Comparison of ENCODE assay signal across 22 cellular contexts in genomic region chr12:69851976-69852375, GRCh38. TPM values are rescaled to one million over a fixed set of nuclear protein-coding genes. Genes with fewer than 3 reads are reported as not detected.
"Had no signal": no experiment of that assay in that cellular context is flagged by ENCODE, and none has a peak within 500 bp of the region (broad histone marks: within the 10 kb centered on the region; RNA-seq: fewer than 3 reads in every experiment).

No MANE protein-coding gene starts in this region.

- H3K4me1 ChIP-seq: tibial artery had no signal

- H3K9me3 ChIP-seq: tibial artery had no signal

- H3K27ac ChIP-seq: tibial artery had no signal

- H3K4me3 ChIP-seq: tibial artery had no signal

- H3K36me3 ChIP-seq: tibial artery had no signal

- DNase-seq: activated CD4-positive, alpha-beta T cell treated with anti-CD3 and anti-CD28 coated beads, Interleukin-2, amount 50 U/mL, for 1 hour; activated CD4-positive, CD25-positive, alpha-beta regulatory T cell treated with anti-CD3 and anti-CD28 coated beads, Interleukin-2, amount 50 U/mL, for 72 hours; activated CD8-positive, alpha-beta memory T cell treated with anti-CD3 and anti-CD28 coated beads, Interleukin-2, amount 50 U/mL, for 4 hours; activated naive CD4-positive, alpha-beta T cell treated with anti-CD3 and anti-CD28 coated beads for 36 hours; activated T-cell treated with anti-CD3 and anti-CD28 coated beads, Interleukin-2, amount 50 U/mL, for 4 hours; aorta; caudate nucleus; hippocampal formation; islet precursor cell; nephron progenitor cell; nucleus accumbens; retina; stimulated activated CD8-positive, alpha-beta memory T cell treated with anti-CD3 and anti-CD28 coated beads, Interleukin-4, amount 100 ng/mL, for 48 hours; stimulated activated naive CD4-positive, alpha-beta T cell; substantia nigra; T-helper 1 cell; T1000; tibial artery had no signal

- H3K27me3 ChIP-seq: tibial artery had no signal

RNA-seq across cellular contexts. Expression of gene MYRFL, which starts 26.9 kb away (rescaled TPM):
- total RNA-seq: activated naive CD4-positive, alpha-beta T cell treated with anti-CD3 and anti-CD28 coated beads for 36 hours; activated T-cell treated with anti-CD3 and anti-CD28 coated beads, Interleukin-2, amount 50 U/mL, for 4 hours; epithelial cell of proximal tubule; fibroblast of villous mesenchyme; glomerular endothelial cell had no signal
- polyA plus RNA-seq: urinary bladder had no signal
